ENCODE assay signal across 1 cellular context in genomic region chr6:157119502-157120027, GRCh38.
TF ChIP-seq lines count a peak whose summit lies in the region.

No MANE protein-coding gene starts in this region.

TF ChIP-seq in K562, 482 proteins besides CTCF, POLR2A, EP300 and RAD21 (continued from another document):
- no peak for TF ChIP-seq AFF1 (IDR thresholded peaks at IDR 0.05; ENCODE audit: low read depth in 1 of 2, partially characterized antibody in 2 of 2)
- peak; percentile 58 for TF ChIP-seq CEBPB (tag; IDR thresholded peaks at IDR 0.05)
TF ChIP-seq in K562: peak in this region for 1.
